ENCODE assay signal across 22 cellular contexts in genomic region chr5:173477320-173478055, GRCh38.
DNase-seq lines count a peak whose midpoint lies in the region; ATAC-seq, FAIRE-seq and TF ChIP-seq lines count a peak whose summit lies in the region.
"Had no signal": no experiment of that assay in that cellular context is flagged by ENCODE, and none has a peak within 500 bp of the region (broad histone marks: within the 10 kb centered on the region; RNA-seq: fewer than 3 reads in every experiment).

No MANE protein-coding gene starts in this region.

- no peaks in the 10 kb centered on the region for H3K9me3 ChIP-seq in mesenchymal stem cell (ENCODE audit: control insufficient read depth, low read length)
- H3K9me3 ChIP-seq in stomach smooth muscle (ENCODE audit: control insufficient read depth in 2 of 2, low read length in 2 of 2): no peaks in the 10 kb centered on the region
- H3K9me3 ChIP-seq: gastrocnemius medialis, psoas muscle, uterus had no signal

- peak overlapping the region; percentile 52 to 67 for H3K18ac ChIP-seq in mesenchymal stem cell (ENCODE audit: low read depth in 1 of 2, low read length in 2 of 2)

- no peaks in the 10 kb centered on the region for H3K79me1 ChIP-seq in mesenchymal stem cell (replicated peaks; ENCODE audit: low read length, poor library complexity, severe bottlenecking)

- H3K14ac ChIP-seq in mesenchymal stem cell (ENCODE audit: low read length in 2 of 2): no peak overlapping the region

- ATAC-seq in omental fat pad (ENCODE audit: low FRiP score): no peak
- ATAC-seq: gastrocnemius medialis; GM23338; psoas muscle; stimulated activated effector memory CD8-positive, alpha-beta T cell treated with anti-CD3 and anti-CD28 coated beads, Interleukin-12 subunit alpha, Interleukin-12 subunit beta, amount 100 ng/mL, for 72 hours had no signal

- no peak overlapping the region for H2BK5ac ChIP-seq in mesenchymal stem cell (ENCODE audit: low read depth, low read length, poor library complexity, severe bottlenecking)

- TF ChIP-seq CTCF in bronchial epithelial cell (IDR thresholded peaks at IDR 0.05; ENCODE audit: insufficient read depth, low read length, severe bottlenecking): no peak
- TF ChIP-seq CTCF in omental fat pad (IDR thresholded peaks at IDR 0.05): no peak

- H3K23ac ChIP-seq in mesenchymal stem cell (ENCODE audit: low read length in 2 of 2): no peak overlapping the region

- no peak overlapping the region for H2AFZ ChIP-seq in mesenchymal stem cell (ENCODE audit: low read depth, low read length)
- H2AFZ ChIP-seq: GM23338 had no signal

- no peak overlapping the region for H3K4me3 ChIP-seq in bronchial epithelial cell (ENCODE audit: low read depth, low read length)
- H3K4me3 ChIP-seq in mesenchymal stem cell (ENCODE audit: insufficient read depth in 1 of 2, low read depth in 1 of 2, low read length in 2 of 2): no peak overlapping the region
- H3K4me3 ChIP-seq in stomach smooth muscle (ENCODE audit: low read length in 2 of 2): peak overlapping the region in 1 of 2 donors; percentile 15
- H3K4me3 ChIP-seq: gastrocnemius medialis, GM23338, psoas muscle, uterus had no signal

- H3K4me1 ChIP-seq in mesenchymal stem cell (ENCODE audit: control insufficient read depth, insufficient read depth, low read depth, low read length): peaks cover 19% of the 10 kb centered on the region
- H3K4me1 ChIP-seq in stomach smooth muscle (ENCODE audit: control insufficient read depth, insufficient read depth, low read length): peaks cover 47% of the 10 kb centered on the region
- H3K4me1 ChIP-seq: uterus had no signal

- DNase-seq in GOT3 (lab: John Stamatoyannopoulos, UW) (peak; percentile 34), bronchial epithelial cell (ENCODE audit: low read depth) (no peak), mesenchymal stem cell (peak; percentile 92), Ammon's horn (ENCODE audit: low spot score) (no peak), omental fat pad (ENCODE audit: low spot score) (no peak), NOMO-1 treated with DMSO at 0.1 percent for 48 hours (lab: John Stamatoyannopoulos, UW; ENCODE audit: unreplicated experiment) (no peak)
- DNase-seq in stimulated activated CD8-positive, alpha-beta memory T cell treated with anti-CD3 and anti-CD28 coated beads, Interleukin-4, amount 100 ng/mL, for 48 hours: no peak
- DNase-seq: activated B cell treated with CpG ODN at 0.5 μM for 24 hours; activated naive CD8-positive, alpha-beta T cell treated with anti-CD3 and anti-CD28 coated beads for 36 hours; CD4-positive, alpha-beta T cell; dermis blood vessel endothelial cell; gastrocnemius medialis; midbrain; NCI-H1092 treated with DMSO at 0.1 percent for 48 hours; NCI-H345; stimulated activated CD4-positive, alpha-beta T cell treated with anti-CD3 and anti-CD28 coated beads, Interleukin-4, amount 100 ng/mL, for 24 hours; uterus had no signal

- H4K91ac ChIP-seq in mesenchymal stem cell (ENCODE audit: low read length): peak overlapping the region; percentile 43

- no peaks in the 10 kb centered on the region for H3K36me3 ChIP-seq in bronchial epithelial cell (ENCODE audit: control insufficient read depth, insufficient read depth, low read length)
- H3K36me3 ChIP-seq in mesenchymal stem cell (ENCODE audit: control insufficient read depth in 1 of 2, insufficient read depth in 2 of 2, low read depth in 1 of 2, low read length in 2 of 2): no peaks in the 10 kb centered on the region
- H3K36me3 ChIP-seq in stomach smooth muscle (ENCODE audit: control insufficient read depth in 2 of 2, insufficient read depth in 2 of 2, low read length in 2 of 2): no peaks in the 10 kb centered on the region
- H3K36me3 ChIP-seq: gastrocnemius medialis, uterus had no signal

- peak overlapping the region; percentile 75 to 81 for H3K4ac ChIP-seq in mesenchymal stem cell (ENCODE audit: low read depth in 1 of 2, low read length in 2 of 2)

- no peak overlapping the region for H2AK5ac ChIP-seq in mesenchymal stem cell (ENCODE audit: low read length, severe bottlenecking)

- H2BK12ac ChIP-seq in mesenchymal stem cell (ENCODE audit: low read length in 2 of 2): peak overlapping the region; percentile 80 to 94

- H3K27me3 ChIP-seq in bronchial epithelial cell (ENCODE audit: control insufficient read depth, insufficient read depth, low read length) (no peaks in the 10 kb centered on the region), mesenchymal stem cell (ENCODE audit: control insufficient read depth in 1 of 2, insufficient read depth in 1 of 2, low read length in 2 of 2) (no peaks in the 10 kb centered on the region), stomach smooth muscle (ENCODE audit: control insufficient read depth in 1 of 2, insufficient read depth in 2 of 2, low read length in 2 of 2) (no peaks in the 10 kb centered on the region)
- H3K27me3 ChIP-seq: gastrocnemius medialis, uterus had no signal

- no peak overlapping the region for H3K4me2 ChIP-seq in mesenchymal stem cell (ENCODE audit: low read length, poor library complexity, severe bottlenecking)
- H3K4me2 ChIP-seq: GM23338 had no signal

- H4K8ac ChIP-seq in mesenchymal stem cell (ENCODE audit: low read length): peak overlapping the region; percentile 27

- H3K9ac ChIP-seq in mesenchymal stem cell (ENCODE audit: low read length): peak overlapping the region; percentile 25
- H3K9ac ChIP-seq in stomach smooth muscle (ENCODE audit: low read length in 2 of 2): peak overlapping the region; percentile 4 to 36

- peak; percentile 55 for FAIRE-seq in bronchial epithelial cell (lab: Jason Lieb, UNC)
- FAIRE-seq: GM19239 had no signal

- 35% methylated on average over 12 of the region's 13 CpGs for WGBS in mesenchymal stem cell

- H3K27ac ChIP-seq in mesenchymal stem cell (ENCODE audit: low read length, poor library complexity, severe bottlenecking) (peak overlapping the region; percentile 4), stomach smooth muscle (ENCODE audit: low read length) (peak overlapping the region; percentile 75)
- H3K27ac ChIP-seq: gastrocnemius medialis, psoas muscle had no signal

- no peak overlapping the region for H2BK120ac ChIP-seq in mesenchymal stem cell (ENCODE audit: low read depth, low read length)

- no peak overlapping the region for H2BK15ac ChIP-seq in mesenchymal stem cell (ENCODE audit: low read depth, poor library complexity, severe bottlenecking)

Comparison
In these comparisons a context has a peak if more than half of its experiments do, and no peak if none do; other contexts are left out.
1. DNase-seq: peak in GOT3 (single experiment) and mesenchymal stem cell (single experiment); none in bronchial epithelial cell (single experiment), Ammon's horn (single experiment), omental fat pad (single experiment), stimulated activated CD8-positive, alpha-beta memory T cell treated with anti-CD3 and anti-CD28 coated beads, Interleukin-4, amount 100 ng/mL, for 48 hours (single experiment) and NOMO-1 treated with DMSO at 0.1 percent for 48 hours (single experiment).